12 cellular contexts compared by ENCODE assay signal in the genomic region with DNA sequence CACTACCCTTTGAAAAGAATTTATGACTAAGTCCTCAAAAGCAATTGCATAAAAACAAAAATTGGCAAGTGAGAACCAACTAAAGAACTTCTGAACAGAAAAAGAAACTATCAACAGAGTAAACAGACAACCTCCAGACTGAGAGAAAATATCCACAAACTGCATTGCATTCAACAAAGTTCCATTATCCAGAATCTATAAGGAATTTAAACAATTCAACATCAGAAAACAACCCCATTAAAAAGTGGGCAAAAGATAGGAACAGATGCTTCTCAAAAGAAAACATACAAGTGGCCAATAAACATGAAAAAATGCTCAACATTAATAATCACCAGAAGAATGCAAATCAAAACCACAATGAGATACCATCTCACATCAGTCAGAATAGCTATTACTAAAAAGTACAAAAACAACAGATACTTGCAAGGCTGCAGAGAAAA.
DNase-seq lines count a peak whose midpoint lies in the region; ATAC-seq lines count a peak whose summit lies in the region.
"Had no signal": no experiment of that assay in that cellular context is flagged by ENCODE, and none has a peak within 500 bp of the region (broad histone marks: within the 10 kb centered on the region; RNA-seq: fewer than 3 reads in every experiment).

No MANE protein-coding gene starts in this region.

- no peak for ATAC-seq in stimulated activated naive B cell treated with anti-CD40 and anti-IgM and Interleukin-4, amounts not matched to agents 10 μg/mL and 1 μg/mL and 100 μg/mL, for 72 hours (replicated peaks)
- ATAC-seq: A549 had no signal

- peaks cover 0 to 1% of the 10 kb centered on the region in 2 donors for H3K36me3 Mint-ChIP-seq in stimulated activated naive B cell treated with anti-CD40 and anti-IgM and Interleukin-4, amounts not matched to agents 10 μg/mL and 1 μg/mL and 100 μg/mL, for 72 hours

- H3K27ac Mint-ChIP-seq in stimulated activated naive B cell treated with anti-CD40 and anti-IgM and Interleukin-4, amounts not matched to agents 10 μg/mL and 1 μg/mL and 100 μg/mL, for 72 hours: no peak overlapping the region

- H3K9me3 Mint-ChIP-seq in stimulated activated naive B cell treated with anti-CD40 and anti-IgM and Interleukin-4, amounts not matched to agents 10 μg/mL and 1 μg/mL and 100 μg/mL, for 72 hours: peaks cover 9 to 12% of the 10 kb centered on the region in 2 donors

- H3K4me3 Mint-ChIP-seq in stimulated activated naive B cell treated with anti-CD40 and anti-IgM and Interleukin-4, amounts not matched to agents 10 μg/mL and 1 μg/mL and 100 μg/mL, for 72 hours: no peak overlapping the region

- DNase-seq in A172 (ENCODE audit: low spot score): peak; percentile 65
- DNase-seq in HCEC 1CT: peak; percentile 47
- DNase-seq in astrocyte of the hippocampus (ENCODE audit: low read depth, low spot score): peak; percentile 61
- peak; percentile 62 for DNase-seq in foreskin melanocyte
- DNase-seq in RPMI8226: no peak
- no peak for DNase-seq in pons (ENCODE audit: low spot score)
- no peak for DNase-seq in ecto neural progenitor cell (ENCODE audit: low spot score)
- DNase-seq in stimulated activated naive B cell treated with anti-CD40 and anti-IgM and Interleukin-4, amounts not matched to agents 10 μg/mL and 1 μg/mL and 100 μg/mL, for 72 hours: no peak
- DNase-seq: MV-4-11, NCI-H2081 treated with DMSO at 0.1 percent for 48 hours, NCI-H82 had no signal

- no peaks in the 10 kb centered on the region for H3K27me3 Mint-ChIP-seq in stimulated activated naive B cell treated with anti-CD40 and anti-IgM and Interleukin-4, amounts not matched to agents 10 μg/mL and 1 μg/mL and 100 μg/mL, for 72 hours

- H3K4me1 Mint-ChIP-seq in stimulated activated naive B cell treated with anti-CD40 and anti-IgM and Interleukin-4, amounts not matched to agents 10 μg/mL and 1 μg/mL and 100 μg/mL, for 72 hours: no peaks in the 10 kb centered on the region

Comparison
In these comparisons a context has a peak if more than half of its experiments do, and no peak if none do; other contexts are left out.
1. DNase-seq: peak in A172 (single experiment), HCEC 1CT (single experiment), astrocyte of the hippocampus (single experiment) and foreskin melanocyte (single experiment); none in RPMI8226 (single experiment), pons (single experiment), ecto neural progenitor cell (single experiment) and stimulated activated naive B cell treated with anti-CD40 and anti-IgM and Interleukin-4, amounts not matched to agents 10 μg/mL and 1 μg/mL and 100 μg/mL, for 72 hours (single experiment).